Comparison of ENCODE assay signal across 8 cellular contexts in genomic region chr17:40068917-40069750, GRCh38. TPM values are rescaled to one million over a fixed set of nuclear protein-coding genes. Genes with fewer than 3 reads are reported as not detected.
DNase-seq lines count a peak whose midpoint lies in the region; ATAC-seq and TF ChIP-seq lines count a peak whose summit lies in the region.

No MANE protein-coding gene starts in this region.

- peak; percentile 22 for TF ChIP-seq POLR2A in GM15510 (IDR thresholded peaks at IDR 0.05; ENCODE audit: borderline replicate concordance, extremely low read depth, insufficient read length)

- DNase-seq in NCI-H446 treated with DMSO at 0.1 percent for 48 hours (lab: John Stamatoyannopoulos, UW), result peak; percentile 28
- DNase-seq in activated CD4-positive, alpha-beta T cell treated with anti-CD3 and anti-CD28 coated beads, Interleukin-2, amount 50 U/mL, for 24 hours (ENCODE audit: low read depth in 1 of 2, low spot score in 1 of 2), result peak; percentile 65 to 81
- DNase-seq in dedifferentiated amniotic fluid mesenchymal stem cell (ENCODE audit: extremely low spot score), result peak; percentile 87
- DNase-seq in lung microvascular endothelial cell (ENCODE audit: low read depth in 2 of 2), result peak; percentile 63 to 85
- DNase-seq in stimulated activated CD4-positive, alpha-beta T cell treated with anti-CD3 and anti-CD28 coated beads, TNF-alpha, amount 100 ng/mL, for 24 hours (ENCODE audit: low read depth in 3 of 3), result peak; percentile 68 to 81 (median 73)

- no peak for ATAC-seq in HG03135 (IDR thresholded peaks at IDR 0.05; ENCODE audit: unreplicated experiment)
- no peak for ATAC-seq in GM19351 (IDR thresholded peaks at IDR 0.05; ENCODE audit: unreplicated experiment)

RNA-seq across cellular contexts. Expression of gene THRA, which starts 6.4 kb away (rescaled TPM):
- 11.6 and 21.4 TPM in 2 replicates for total RNA-seq in lung microvascular endothelial cell

RNA-seq across cellular contexts. Expression of gene MED24, which starts 14.9 kb away (rescaled TPM):
- 29.2 and 30.3 TPM in 2 replicates for total RNA-seq in lung microvascular endothelial cell

RNA-seq across cellular contexts. Expression of gene NR1D1, which starts 31.3 kb away (rescaled TPM):
- total RNA-seq in lung microvascular endothelial cell, result 0.65 and 1.2 TPM in 2 replicates

RNA-seq across cellular contexts. Expression of gene MSL1, which starts 52.6 kb away (rescaled TPM):
- 23.1 and 37.9 TPM in 2 replicates for total RNA-seq in lung microvascular endothelial cell

RNA-seq across cellular contexts. Expression of gene CSF3, which starts 53.9 kb away (rescaled TPM):
- total RNA-seq in lung microvascular endothelial cell, result 0.44 TPM in 1 of 2 replicates, not detected in the other

Comparison
In these comparisons a context has a peak if more than half of its experiments do, and no peak if none do; other contexts are left out.
1. DNase-seq: peak in every context shown above with its lines; median percentile 87 in dedifferentiated amniotic fluid mesenchymal stem cell; 74 in lung microvascular endothelial cell; 73 in activated CD4-positive, alpha-beta T cell treated with anti-CD3 and anti-CD28 coated beads, Interleukin-2, amount 50 U/mL, for 24 hours; 73 in stimulated activated CD4-positive, alpha-beta T cell treated with anti-CD3 and anti-CD28 coated beads, TNF-alpha, amount 100 ng/mL, for 24 hours; 28 in NCI-H446 treated with DMSO at 0.1 percent for 48 hours.